Comparison of ENCODE assay signal across 20 cellular contexts in the genomic region with DNA sequence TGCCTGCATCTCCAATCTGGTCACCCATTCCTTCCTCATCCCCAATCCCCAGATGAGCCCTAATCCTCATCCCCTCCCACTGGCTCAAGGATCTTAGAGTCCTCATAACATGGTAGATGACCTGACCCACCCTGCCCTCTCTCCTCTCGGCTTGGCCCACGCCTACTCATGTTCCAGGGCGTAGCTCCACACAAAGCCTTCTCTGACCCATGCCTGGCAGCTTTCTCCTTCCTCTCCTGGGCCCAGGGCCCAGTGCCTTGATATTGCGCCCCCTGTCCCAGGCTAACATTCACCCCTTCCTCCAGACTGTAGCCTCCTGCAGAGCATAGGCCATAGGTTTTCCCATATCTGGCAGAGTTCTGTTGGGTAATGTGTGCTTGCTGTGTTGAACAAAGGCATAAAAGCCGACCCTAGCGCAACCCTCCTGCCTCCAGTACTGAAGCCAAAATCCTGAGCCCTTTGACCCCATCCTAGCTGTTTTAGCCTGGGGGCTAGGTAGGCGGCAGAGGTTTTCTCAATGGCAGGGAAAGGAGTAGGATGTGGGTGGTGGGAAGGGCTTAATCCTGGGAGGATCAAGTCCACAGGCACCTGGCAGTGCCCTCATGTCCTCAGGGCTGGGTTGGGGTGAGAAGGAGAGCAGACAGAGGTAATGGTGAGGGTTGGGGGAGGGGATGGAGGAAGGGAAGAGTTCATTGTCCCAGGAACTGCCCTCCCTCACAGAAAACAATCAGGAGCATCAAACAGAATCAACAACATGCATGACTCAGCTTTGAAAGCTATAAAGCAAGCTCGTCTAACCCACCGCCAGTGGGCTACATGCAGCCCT. TPM values are rescaled to one million over a fixed set of nuclear protein-coding genes. Genes with fewer than 3 reads are reported as not detected.
DNase-seq lines count a peak whose midpoint lies in the region; ATAC-seq and TF ChIP-seq lines count a peak whose summit lies in the region.
"Had no signal": no experiment of that assay in that cellular context is flagged by ENCODE, and none has a peak within 500 bp of the region (broad histone marks: within the 10 kb centered on the region; RNA-seq: fewer than 3 reads in every experiment).

No MANE protein-coding gene starts in this region.

- H3K9me3 ChIP-seq in HCT116 (ENCODE audit: control insufficient read depth in 1 of 2, insufficient read depth in 1 of 2, low read depth in 1 of 2, low read length in 2 of 2) (no peaks in the 10 kb centered on the region), mucosa of descending colon (no peaks in the 10 kb centered on the region)
- H3K9me3 ChIP-seq: BLaER1, vagina had no signal

- H3K27me3 Mint-ChIP-seq in chondrocyte (ENCODE audit: low read depth): no peaks in the 10 kb centered on the region
- H3K27me3 Mint-ChIP-seq: memory B cell, T-cell had no signal

- no peak overlapping the region for H3K4me3 ChIP-seq in HCT116 (replicated peaks in 1 of 2; ENCODE audit: low read depth in 1 of 2, low read length in 2 of 2)
- no peak overlapping the region for H3K4me3 ChIP-seq in mucosa of descending colon
- H3K4me3 ChIP-seq: BLaER1, vagina had no signal

- peak overlapping the region; percentile 55 for H3K27ac Mint-ChIP-seq in chondrocyte (ENCODE audit: unreplicated experiment)
- H3K27ac Mint-ChIP-seq: memory B cell, T-cell had no signal

- H3K36me3 ChIP-seq in HCT116 (ENCODE audit: control insufficient read depth in 1 of 2, insufficient read depth in 2 of 2, low read length in 2 of 2) (peaks cover 0 to 3% of the 10 kb centered on the region in 2 experiments; a peak in 1 of 4 replicates), mucosa of descending colon (ENCODE audit: low read depth) (no peaks in the 10 kb centered on the region)

- RAD21 ChIA-PET in HCT116 (lab: Charles Lee; ENCODE audit: low non-redundant PET in 1 of 2, low total read pairs in 2 of 2, uncharacterized antibody in 2 of 2, unreplicated experiment in 2 of 2): no interaction called here

- no peak overlapping the region for H2AFZ ChIP-seq in HCT116 (ENCODE audit: low read depth, low read length, poor library complexity, severe bottlenecking)

- DNase-seq in COLO668 (lab: John Stamatoyannopoulos, UW; ENCODE audit: unreplicated experiment) (peak; percentile 77), HCT116 (ENCODE audit: low read depth, low spot score) (no peak), chondrocyte (ENCODE audit: low spot score) (no peak), mucosa of descending colon (no peak), amygdala (lab: John Stamatoyannopoulos, UW) (no peak), NCI-H2227 (lab: John Stamatoyannopoulos, UW; ENCODE audit: unreplicated experiment) (no peak), NCI-H510A (lab: John Stamatoyannopoulos, UW) (no peak)
- DNase-seq: activated CD4-positive, CD25-positive, alpha-beta regulatory T cell; activated naive CD4-positive, alpha-beta T cell treated with Interleukin-2 at 50 U/mL for 16 hours; DMS79; NCI-H1105; NCI-H524 treated with DMSO at 0.1 percent for 48 hours; occipital lobe; small intestine; stimulated activated naive CD4-positive, alpha-beta T cell treated with Interleukin-2 at 50 U/mL for 16 hours; T-cell had no signal

- H3K4me1 Mint-ChIP-seq in chondrocyte (ENCODE audit: low read depth): peaks cover 49% of the 10 kb centered on the region

- H3K9me3 Mint-ChIP-seq in chondrocyte (ENCODE audit: low read depth): no peaks in the 10 kb centered on the region
- H3K9me3 Mint-ChIP-seq: memory B cell, T-cell had no signal

- no peak overlapping the region; the same call in 1 of the 2 replicates for H3K27ac ChIP-seq in HCT116 (ENCODE audit: low read depth, low read length)
- H3K27ac ChIP-seq: BLaER1, vagina had no signal

- CTCF ChIA-PET in HCT116 (lab: Charles Lee): interaction anchor here (1.3 kb wide), 1 partner anchor 16 kb away, joined by 5 read pairs; no protein-coding TSS in a partner anchor

- H3K9me2 ChIP-seq in HCT116 (ENCODE audit: insufficient read depth): no peaks in the 10 kb centered on the region

- no peaks in the 10 kb centered on the region for H3K27me3 ChIP-seq in HCT116 (ENCODE audit: insufficient read depth, low read length)
- H3K27me3 ChIP-seq: BLaER1, vagina had no signal

- POLR2A ChIA-PET in HCT116 (lab: Charles Lee): no interaction called here

- H3K4me1 ChIP-seq in HCT116 (ENCODE audit: control insufficient read depth in 1 of 2, insufficient read depth in 2 of 2, low read length in 2 of 2): peaks cover 37 to 44% of the 10 kb centered on the region in 2 experiments
- no peaks in the 10 kb centered on the region for H3K4me1 ChIP-seq in mucosa of descending colon (ENCODE audit: low read depth)

- intact Hi-C loops in HCT116 (cut with micrococcal nuclease) (no loop called here), mucosa of descending colon (cut with DNase I, micrococcal nuclease) (no loop called here)

- TF ChIP-seq CTCF in HCT116 (IDR thresholded peaks at IDR 0.05 in 2 of 3, conservative IDR thresholded peaks at IDR 0.05 in 1 of 3; ENCODE audit: borderline replicate concordance in 1 of 3, insufficient read depth in 1 of 3, low read depth in 2 of 3, low read length in 2 of 3) (no peak), chondrocyte (IDR thresholded peaks at IDR 0.05) (no peak), mucosa of descending colon (IDR thresholded peaks at IDR 0.05) (no peak)

- H3K9ac ChIP-seq in HCT116 (ENCODE audit: low read length): no peak overlapping the region
- H3K9ac ChIP-seq: BLaER1 had no signal

- ATAC-seq in HCT116: no peak
- peak; percentile 13 for ATAC-seq in mucosa of descending colon
- ATAC-seq in HG03457 (IDR thresholded peaks at IDR 0.05; ENCODE audit: unreplicated experiment): no peak
- ATAC-seq: T-cell had no signal

- H3K4me3 Mint-ChIP-seq in chondrocyte (ENCODE audit: unreplicated experiment): no peak overlapping the region
- H3K4me3 Mint-ChIP-seq: memory B cell, T-cell had no signal

- no TSS peak for BruUV-seq in HCT116 (replicated peaks; lab: Mats Ljungman, UMichigan)

- H4K20me1 ChIP-seq in HCT116 (ENCODE audit: insufficient read depth): no peaks in the 10 kb centered on the region
- H4K20me1 ChIP-seq: BLaER1 had no signal

- H3K4me2 ChIP-seq in HCT116 (ENCODE audit: low read length): peak overlapping the region; percentile 75
- H3K4me2 ChIP-seq: BLaER1 had no signal

- TF ChIP-seq RAD21 in HCT116 (IDR thresholded peaks at IDR 0.05; ENCODE audit: low read depth): no peak

- TF ChIP-seq POLR2A in HCT116 (IDR thresholded peaks at IDR 0.05; ENCODE audit: borderline replicate concordance, extremely low read depth, insufficient read depth, insufficient read length): no peak

- peaks cover 21% of the 10 kb centered on the region for H3K36me3 Mint-ChIP-seq in chondrocyte (ENCODE audit: low read depth)

- no peaks in the 10 kb centered on the region for H3K79me2 ChIP-seq in HCT116 (ENCODE audit: insufficient read depth, low read length)

TF ChIP-seq in HCT116, 20 proteins besides CTCF, POLR2A, EP300 and RAD21:
- TF ChIP-seq, protein P1, sequence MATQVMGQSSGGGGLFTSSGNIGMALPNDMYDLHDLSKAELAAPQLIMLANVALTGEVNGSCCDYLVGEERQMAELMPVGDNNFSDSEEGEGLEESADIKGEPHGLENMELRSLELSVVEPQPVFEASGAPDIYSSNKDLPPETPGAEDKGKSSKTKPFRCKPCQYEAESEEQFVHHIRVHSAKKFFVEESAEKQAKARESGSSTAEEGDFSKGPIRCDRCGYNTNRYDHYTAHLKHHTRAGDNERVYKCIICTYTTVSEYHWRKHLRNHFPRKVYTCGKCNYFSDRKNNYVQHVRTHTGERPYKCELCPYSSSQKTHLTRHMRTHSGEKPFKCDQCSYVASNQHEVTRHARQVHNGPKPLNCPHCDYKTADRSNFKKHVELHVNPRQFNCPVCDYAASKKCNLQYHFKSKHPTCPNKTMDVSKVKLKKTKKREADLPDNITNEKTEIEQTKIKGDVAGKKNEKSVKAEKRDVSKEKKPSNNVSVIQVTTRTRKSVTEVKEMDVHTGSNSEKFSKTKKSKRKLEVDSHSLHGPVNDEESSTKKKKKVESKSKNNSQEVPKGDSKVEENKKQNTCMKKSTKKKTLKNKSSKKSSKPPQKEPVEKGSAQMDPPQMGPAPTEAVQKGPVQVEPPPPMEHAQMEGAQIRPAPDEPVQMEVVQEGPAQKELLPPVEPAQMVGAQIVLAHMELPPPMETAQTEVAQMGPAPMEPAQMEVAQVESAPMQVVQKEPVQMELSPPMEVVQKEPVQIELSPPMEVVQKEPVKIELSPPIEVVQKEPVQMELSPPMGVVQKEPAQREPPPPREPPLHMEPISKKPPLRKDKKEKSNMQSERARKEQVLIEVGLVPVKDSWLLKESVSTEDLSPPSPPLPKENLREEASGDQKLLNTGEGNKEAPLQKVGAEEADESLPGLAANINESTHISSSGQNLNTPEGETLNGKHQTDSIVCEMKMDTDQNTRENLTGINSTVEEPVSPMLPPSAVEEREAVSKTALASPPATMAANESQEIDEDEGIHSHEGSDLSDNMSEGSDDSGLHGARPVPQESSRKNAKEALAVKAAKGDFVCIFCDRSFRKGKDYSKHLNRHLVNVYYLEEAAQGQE (IDR thresholded peaks at IDR 0.05; ENCODE audit: low read depth): no peak
- TF ChIP-seq, protein P2, sequence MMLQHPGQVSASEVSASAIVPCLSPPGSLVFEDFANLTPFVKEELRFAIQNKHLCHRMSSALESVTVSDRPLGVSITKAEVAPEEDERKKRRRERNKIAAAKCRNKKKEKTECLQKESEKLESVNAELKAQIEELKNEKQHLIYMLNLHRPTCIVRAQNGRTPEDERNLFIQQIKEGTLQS (IDR thresholded peaks at IDR 0.05): no peak
- no peak for TF ChIP-seq CBX3 (IDR thresholded peaks at IDR 0.05; ENCODE audit: low read depth)
- TF ChIP-seq EZH2phosphoT487 (IDR thresholded peaks at IDR 0.05; ENCODE audit: borderline replicate concordance): no peak
- TF ChIP-seq EZH2 (IDR thresholded peaks at IDR 0.05): no peak
- no peak for TF ChIP-seq SP1 (IDR thresholded peaks at IDR 0.05; ENCODE audit: low read depth)

RNA-seq across cellular contexts. Expression of a gene that starts 35.5 kb away (rescaled TPM):
- 22.5 TPM for total RNA-seq in HCT116 (2021; ENCODE audit: unreplicated experiment)
- polyA plus RNA-seq in HCT116 (2012): 13.9 and 15.7 TPM in 2 replicates
- 23.5 to 26.5 TPM (median 23.8 TPM) in 3 replicates for total RNA-seq in chondrocyte
- total RNA-seq in mucosa of descending colon: 10 to 100 TPM; 18.5 to 24.5 (median 21.3) TPM

RNA-seq across cellular contexts. Expression of a gene that starts 46.6 kb away (rescaled TPM):
- 22.5 TPM for total RNA-seq in HCT116 (2021; ENCODE audit: unreplicated experiment)
- 13.3 and 13.8 TPM in 2 replicates for polyA plus RNA-seq in HCT116 (2012)
- total RNA-seq in chondrocyte: 11.4 to 18.7 TPM (median 17.0 TPM) in 3 replicates
- 10 to 100 TPM; 18.5 to 20.7 (median 18.6) TPM for total RNA-seq in mucosa of descending colon
